ENCODE assay signal across 24 cellular contexts in the genomic region with DNA sequence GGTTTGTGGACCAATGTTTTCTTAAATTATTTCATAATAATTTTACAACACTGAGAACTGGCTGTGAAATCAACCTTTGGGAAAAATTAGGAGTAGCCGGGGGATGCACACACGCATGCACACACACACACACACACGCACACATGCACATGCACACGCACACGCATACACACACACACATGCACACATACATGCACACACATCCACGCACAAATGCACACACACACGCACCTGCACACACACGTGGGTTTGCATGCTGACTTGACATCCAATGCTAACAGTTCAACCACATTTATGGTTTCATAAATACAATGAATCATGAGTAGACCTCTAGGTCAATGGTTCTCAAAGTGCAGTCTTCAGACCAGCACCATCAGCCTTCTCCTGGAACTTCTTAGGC.
"Had no signal": no experiment of that assay in that cellular context is flagged by ENCODE, and none has a peak within 500 bp of the region (broad histone marks: within the 10 kb centered on the region; RNA-seq: fewer than 3 reads in every experiment).

No MANE protein-coding gene starts in this region.

- DNase-seq: colonic mucosa; cortex of kidney; effector CD8-positive, alpha-beta T cell; effector memory CD8-positive, alpha-beta T cell; endodermal cell; erythroblast; esophagus squamous epithelium; foreskin fibroblast; foreskin melanocyte; gastrocnemius medialis; glutamatergic neuron; head of caudate nucleus; heart right ventricle; hippocampal formation; left cardiac atrium; left lung; left ventricle myocardium superior; lower lobe of right lung; mesenchymal stem cell; mucosa of descending colon had no signal

- H3K4me3 ChIP-seq: colonic mucosa, esophagus squamous epithelium, gastrocnemius medialis, heart right ventricle, left lung, lower lobe of right lung, mucosa of descending colon had no signal

- H3K9me3 ChIP-seq: colonic mucosa, gastrocnemius medialis, left lung, lower lobe of right lung, mucosa of descending colon had no signal

- H3K27me3 ChIP-seq: colonic mucosa, esophagus squamous epithelium, gastrocnemius medialis, heart right ventricle, left lung had no signal

- H3K27ac ChIP-seq: colonic mucosa, epithelial cell of prostate, esophagus squamous epithelium, gastrocnemius medialis, heart right ventricle, left lung, lower lobe of right lung had no signal

- ATAC-seq: effector memory CD8-positive, alpha-beta T cell; esophagus mucosa; gastrocnemius medialis; heart right ventricle; left cardiac atrium; left lung; left ventricle myocardium superior; lower lobe of right lung; mucosa of descending colon had no signal

- FAIRE-seq: endometrium, keratinocyte had no signal

- H3K36me3 ChIP-seq: colonic mucosa, esophagus squamous epithelium, gastrocnemius medialis, heart right ventricle, left lung, lower lobe of right lung had no signal

- H3K4me1 ChIP-seq: colonic mucosa, esophagus squamous epithelium, gastrocnemius medialis, heart right ventricle, left lung, lower lobe of right lung had no signal
